1 cellular context compared by ENCODE assay signal in the genomic region with DNA sequence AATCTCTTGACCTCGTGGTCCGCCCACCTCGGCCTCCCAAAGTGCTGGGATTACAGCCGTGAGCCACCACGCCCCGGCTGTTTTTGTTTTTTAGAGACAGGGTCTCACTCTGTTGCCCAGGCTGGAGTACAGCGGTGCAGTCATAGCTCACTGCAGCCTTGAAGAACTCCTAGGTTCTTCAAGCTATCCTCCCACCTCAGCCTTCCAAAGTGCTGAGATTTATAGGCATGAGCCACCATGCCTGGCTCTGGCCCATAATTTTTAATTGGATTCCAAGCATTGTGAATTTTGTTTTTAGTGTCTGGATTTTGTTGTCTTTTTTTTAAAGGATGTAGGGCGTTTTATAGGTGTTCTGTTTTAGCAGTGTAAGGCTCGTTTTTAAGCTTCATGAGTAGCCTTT.
A peak's percentile ranks its signal among the peaks of the same experiment; 100 is the strongest.
TF ChIP-seq lines count a peak whose summit lies in the region.

No MANE protein-coding gene starts in this region.

TF ChIP-seq in K562, 482 proteins besides CTCF, POLR2A, EP300 and RAD21:
- TF ChIP-seq DIDO1 (tag; IDR thresholded peaks at IDR 0.05; ENCODE audit: low read depth) (no peak), ZNF121 (CRISPR knock-in tag; conservative IDR thresholded peaks at IDR 0.05) (peak; percentile 41; the same call in 1 of the 2 replicates), OTX1 (CRISPR knock-in tag; IDR thresholded peaks at IDR 0.05) (no peak), MEF2A (IDR thresholded peaks at IDR 0.05; ENCODE audit: control insufficient read depth, low read depth, low read length) (no peak), EZH2 (IDR thresholded peaks at IDR 0.05; ENCODE audit: borderline replicate concordance, low read depth, low read length) (no peak)
- TF ChIP-seq, protein P1, sequence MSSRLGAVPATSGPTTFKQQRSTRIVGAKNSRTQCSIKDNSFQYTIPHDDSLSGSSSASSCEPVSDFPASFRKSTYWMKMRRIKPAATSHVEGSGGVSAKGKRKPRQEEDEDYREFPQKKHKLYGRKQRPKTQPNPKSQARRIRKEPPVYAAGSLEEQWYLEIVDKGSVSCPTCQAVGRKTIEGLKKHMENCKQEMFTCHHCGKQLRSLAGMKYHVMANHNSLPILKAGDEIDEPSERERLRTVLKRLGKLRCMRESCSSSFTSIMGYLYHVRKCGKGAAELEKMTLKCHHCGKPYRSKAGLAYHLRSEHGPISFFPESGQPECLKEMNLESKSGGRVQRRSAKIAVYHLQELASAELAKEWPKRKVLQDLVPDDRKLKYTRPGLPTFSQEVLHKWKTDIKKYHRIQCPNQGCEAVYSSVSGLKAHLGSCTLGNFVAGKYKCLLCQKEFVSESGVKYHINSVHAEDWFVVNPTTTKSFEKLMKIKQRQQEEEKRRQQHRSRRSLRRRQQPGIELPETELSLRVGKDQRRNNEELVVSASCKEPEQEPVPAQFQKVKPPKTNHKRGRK (tag; IDR thresholded peaks at IDR 0.05), result no peak
TF ChIP-seq in K562: peak in this region for 1.
